28 cellular contexts compared by ENCODE assay signal in the genomic region with DNA sequence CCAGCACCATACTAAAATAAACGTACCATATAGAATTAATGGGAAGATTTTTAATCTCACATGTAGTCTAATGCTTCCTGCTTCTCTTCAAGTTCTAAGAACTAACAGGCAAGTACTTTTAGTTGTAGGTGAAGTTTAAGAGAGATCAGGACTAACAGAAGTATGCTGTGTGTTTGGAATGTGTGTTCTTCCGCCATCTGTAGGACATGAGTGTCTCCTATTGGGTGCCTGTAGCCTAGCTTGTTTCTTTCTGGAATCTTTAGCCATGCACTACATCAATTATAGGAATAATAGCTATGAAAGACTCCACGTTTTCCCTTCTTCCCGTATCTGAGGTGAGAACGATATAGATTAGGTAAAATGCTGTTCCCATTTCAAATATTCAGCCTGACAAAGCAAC.
A peak's percentile ranks its signal among the peaks of the same experiment; 100 is the strongest.
DNase-seq lines count a peak whose midpoint lies in the region; ATAC-seq and TF ChIP-seq lines count a peak whose summit lies in the region.
"Had no signal": no experiment of that assay in that cellular context is flagged by ENCODE, and none has a peak within 500 bp of the region (broad histone marks: within the 10 kb centered on the region; RNA-seq: fewer than 3 reads in every experiment).

No MANE protein-coding gene starts in this region.

- no peak overlapping the region for H3K27ac ChIP-seq in foreskin keratinocyte
- H3K27ac ChIP-seq: heart left ventricle, ovary, SJSA1, tibial nerve had no signal

- peaks cover 5% of the 10 kb centered on the region; the same call in 1 of the 2 replicates for H3K36me3 Mint-ChIP-seq in WTC11
- H3K36me3 Mint-ChIP-seq: CD4-positive, alpha-beta memory T cell had no signal

- POLR2A ChIA-PET in WTC11 (lab: Charles Lee), result no interaction called here

- ATAC-seq in WTC11, result peak; percentile 56; the same call in 1 of the 2 replicates
- no peak for ATAC-seq in foreskin keratinocyte
- no peak for ATAC-seq in HG02840 (IDR thresholded peaks at IDR 0.05; ENCODE audit: low FRiP score, unreplicated experiment)
- no peak for ATAC-seq in HG03565 (IDR thresholded peaks at IDR 0.05; ENCODE audit: unreplicated experiment)
- ATAC-seq: activated T-cell treated with anti-CD3 and anti-CD28 coated beads, Interleukin-2, amount 50 U/mL, for 4 hours; heart left ventricle; K562; T-helper 17 cell had no signal

- no peaks in the 10 kb centered on the region for H3K4me1 ChIP-seq in foreskin keratinocyte
- H3K4me1 ChIP-seq: HAP-1, SJSA1, tibial nerve had no signal

- no peak overlapping the region for H3K27ac Mint-ChIP-seq in WTC11
- H3K27ac Mint-ChIP-seq: CD4-positive, alpha-beta memory T cell; nephron progenitor cell; T-helper 17 cell had no signal

- no peak for TF ChIP-seq CTCF in WTC11 (IDR thresholded peaks at IDR 0.05)
- peak; percentile 42 for TF ChIP-seq CTCF in foreskin keratinocyte (conservative IDR thresholded peaks at IDR 0.05)
- TF ChIP-seq CTCF in lower leg skin (IDR thresholded peaks at IDR 0.05), result no peak

- WGBS in lower leg skin, 2 donors, result 94 to 98% methylated on average over 5 of the region's 5 CpGs

- no peak for TF ChIP-seq POLR2A in lower leg skin (IDR thresholded peaks at IDR 0.05)

- H3K27me3 Mint-ChIP-seq in WTC11 (ENCODE audit: low read depth), result no peaks in the 10 kb centered on the region
- H3K27me3 Mint-ChIP-seq: CD4-positive, alpha-beta memory T cell; T-helper 17 cell had no signal

- CTCF ChIA-PET in WTC11 (lab: Charles Lee), result no interaction called here

- no peaks in the 10 kb centered on the region for H3K27me3 ChIP-seq in foreskin keratinocyte
- H3K27me3 ChIP-seq: heart left ventricle, ovary, SJSA1, tibial nerve had no signal

- H3K4me1 Mint-ChIP-seq in WTC11, result no peaks in the 10 kb centered on the region
- H3K4me1 Mint-ChIP-seq: nephron progenitor cell had no signal

- peak; percentile 5 for DNase-seq in NCI-H748 (lab: John Stamatoyannopoulos, UW; ENCODE audit: unreplicated experiment)
- no peak for DNase-seq in NCI-H748 treated with DMSO at 0.1 percent for 48 hours (lab: John Stamatoyannopoulos, UW)
- DNase-seq in HT-29 (ENCODE audit: low spot score), result peak; percentile 24
- no peak for DNase-seq in WTC11 (ENCODE audit: low spot score)
- no peak for DNase-seq in foreskin keratinocyte
- no peak for DNase-seq in lower leg skin (ENCODE audit: low spot score in 2 of 2)
- DNase-seq: activated CD4-positive, alpha-beta T cell treated with anti-CD3 and anti-CD28 coated beads for 4 hours; activated gamma-delta T cell treated with Interleukin-2 at 50 U/mL for 16 hours; activated T-cell treated with anti-CD3 and anti-CD28 coated beads, Interleukin-2, amount 50 U/mL, for 4 hours; AML-193; amniotic stem cell; CD4-positive, alpha-beta memory T cell; effector CD4-positive, alpha-beta T cell; erythroblast; heart left ventricle; NCI-H1436 treated with DMSO at 0.1 percent for 48 hours; NCI-H510A treated with DMSO at 0.1 percent for 48 hours; nephron progenitor cell; ovary; small intestine; stimulated activated CD4-positive, alpha-beta T cell treated with anti-CD3 and anti-CD28 coated beads, Interleukin-1b, Interleukin-23, amount 100 ng/mL, for 48 hours; T-helper 17 cell had no signal

- intact Hi-C loops in lower leg skin (cut with DNase I; ENCODE audit: low total_unique reads), result no loop called here

- H3K4me3 Mint-ChIP-seq in WTC11, result no peak overlapping the region
- H3K4me3 Mint-ChIP-seq: activated T-cell treated with anti-CD3 and anti-CD28 coated beads, Interleukin-2, amount 50 U/mL, for 4 hours; CD4-positive, alpha-beta memory T cell; nephron progenitor cell; T-helper 17 cell had no signal

- no peak overlapping the region for H3K4me3 ChIP-seq in lower leg skin (ENCODE audit: low read depth, poor library complexity, severe bottlenecking)
- H3K4me3 ChIP-seq: HAP-1, heart left ventricle, K562, ovary, SJSA1, tibial nerve had no signal

- 0 out of 2 replicates have a peak, but pooled peaks cover 6% of the 10 kb centered on the region for H3K9me3 Mint-ChIP-seq in WTC11
- H3K9me3 Mint-ChIP-seq: activated T-cell treated with anti-CD3 and anti-CD28 coated beads, Interleukin-2, amount 50 U/mL, for 4 hours had no signal

TF ChIP-seq in WTC11, 78 proteins besides CTCF, POLR2A, EP300 and RAD21:
- TF ChIP-seq NR2C2 (CRISPR knock-in tag; IDR thresholded peaks at IDR 0.05) (no peak), NFATC4 (CRISPR knock-in tag; IDR thresholded peaks at IDR 0.05) (no peak), MYBL2 (CRISPR knock-in tag; IDR thresholded peaks at IDR 0.05) (no peak), ESRRA (CRISPR knock-in tag; IDR thresholded peaks at IDR 0.05; ENCODE audit: borderline replicate concordance) (no peak), ZNF416 (CRISPR knock-in tag; IDR thresholded peaks at IDR 0.05) (no peak), CREB1 (CRISPR knock-in tag; IDR thresholded peaks at IDR 0.05) (no peak), ZNF138 (CRISPR knock-in tag; conservative IDR thresholded peaks at IDR 0.05) (no peak), ZNF232 (CRISPR knock-in tag; IDR thresholded peaks at IDR 0.05) (no peak), NFE2L1 (CRISPR knock-in tag; IDR thresholded peaks at IDR 0.05) (no peak), GTF2I (CRISPR knock-in tag; conservative IDR thresholded peaks at IDR 0.05) (no peak), ZNF396 (CRISPR knock-in tag; IDR thresholded peaks at IDR 0.05; ENCODE audit: borderline replicate concordance) (no peak)
- TF ChIP-seq, protein P1, sequence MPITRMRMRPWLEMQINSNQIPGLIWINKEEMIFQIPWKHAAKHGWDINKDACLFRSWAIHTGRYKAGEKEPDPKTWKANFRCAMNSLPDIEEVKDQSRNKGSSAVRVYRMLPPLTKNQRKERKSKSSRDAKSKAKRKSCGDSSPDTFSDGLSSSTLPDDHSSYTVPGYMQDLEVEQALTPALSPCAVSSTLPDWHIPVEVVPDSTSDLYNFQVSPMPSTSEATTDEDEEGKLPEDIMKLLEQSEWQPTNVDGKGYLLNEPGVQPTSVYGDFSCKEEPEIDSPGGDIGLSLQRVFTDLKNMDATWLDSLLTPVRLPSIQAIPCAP (CRISPR knock-in tag; IDR thresholded peaks at IDR 0.05), result no peak
- TF ChIP-seq, protein P2, sequence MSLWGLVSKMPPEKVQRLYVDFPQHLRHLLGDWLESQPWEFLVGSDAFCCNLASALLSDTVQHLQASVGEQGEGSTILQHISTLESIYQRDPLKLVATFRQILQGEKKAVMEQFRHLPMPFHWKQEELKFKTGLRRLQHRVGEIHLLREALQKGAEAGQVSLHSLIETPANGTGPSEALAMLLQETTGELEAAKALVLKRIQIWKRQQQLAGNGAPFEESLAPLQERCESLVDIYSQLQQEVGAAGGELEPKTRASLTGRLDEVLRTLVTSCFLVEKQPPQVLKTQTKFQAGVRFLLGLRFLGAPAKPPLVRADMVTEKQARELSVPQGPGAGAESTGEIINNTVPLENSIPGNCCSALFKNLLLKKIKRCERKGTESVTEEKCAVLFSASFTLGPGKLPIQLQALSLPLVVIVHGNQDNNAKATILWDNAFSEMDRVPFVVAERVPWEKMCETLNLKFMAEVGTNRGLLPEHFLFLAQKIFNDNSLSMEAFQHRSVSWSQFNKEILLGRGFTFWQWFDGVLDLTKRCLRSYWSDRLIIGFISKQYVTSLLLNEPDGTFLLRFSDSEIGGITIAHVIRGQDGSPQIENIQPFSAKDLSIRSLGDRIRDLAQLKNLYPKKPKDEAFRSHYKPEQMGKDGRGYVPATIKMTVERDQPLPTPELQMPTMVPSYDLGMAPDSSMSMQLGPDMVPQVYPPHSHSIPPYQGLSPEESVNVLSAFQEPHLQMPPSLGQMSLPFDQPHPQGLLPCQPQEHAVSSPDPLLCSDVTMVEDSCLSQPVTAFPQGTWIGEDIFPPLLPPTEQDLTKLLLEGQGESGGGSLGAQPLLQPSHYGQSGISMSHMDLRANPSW (CRISPR knock-in tag; conservative IDR thresholded peaks at IDR 0.05; ENCODE audit: low read depth), result no peak
- TF ChIP-seq, protein P3, sequence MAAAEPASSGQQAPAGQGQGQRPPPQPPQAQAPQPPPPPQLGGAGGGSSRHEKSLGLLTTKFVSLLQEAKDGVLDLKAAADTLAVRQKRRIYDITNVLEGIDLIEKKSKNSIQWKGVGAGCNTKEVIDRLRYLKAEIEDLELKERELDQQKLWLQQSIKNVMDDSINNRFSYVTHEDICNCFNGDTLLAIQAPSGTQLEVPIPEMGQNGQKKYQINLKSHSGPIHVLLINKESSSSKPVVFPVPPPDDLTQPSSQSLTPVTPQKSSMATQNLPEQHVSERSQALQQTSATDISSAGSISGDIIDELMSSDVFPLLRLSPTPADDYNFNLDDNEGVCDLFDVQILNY (CRISPR knock-in tag; IDR thresholded peaks at IDR 0.05), result no peak
- TF ChIP-seq, protein P4, sequence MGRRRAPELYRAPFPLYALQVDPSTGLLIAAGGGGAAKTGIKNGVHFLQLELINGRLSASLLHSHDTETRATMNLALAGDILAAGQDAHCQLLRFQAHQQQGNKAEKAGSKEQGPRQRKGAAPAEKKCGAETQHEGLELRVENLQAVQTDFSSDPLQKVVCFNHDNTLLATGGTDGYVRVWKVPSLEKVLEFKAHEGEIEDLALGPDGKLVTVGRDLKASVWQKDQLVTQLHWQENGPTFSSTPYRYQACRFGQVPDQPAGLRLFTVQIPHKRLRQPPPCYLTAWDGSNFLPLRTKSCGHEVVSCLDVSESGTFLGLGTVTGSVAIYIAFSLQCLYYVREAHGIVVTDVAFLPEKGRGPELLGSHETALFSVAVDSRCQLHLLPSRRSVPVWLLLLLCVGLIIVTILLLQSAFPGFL (CRISPR knock-in tag; IDR thresholded peaks at IDR 0.05; ENCODE audit: borderline replicate concordance), result no peak

Comparison
In these comparisons a context has a peak if more than half of its experiments do, and no peak if none do; other contexts are left out.
1. DNase-seq: peak in NCI-H748 (single experiment) and HT-29 (single experiment); none in NCI-H748 treated with DMSO at 0.1 percent for 48 hours (single experiment), WTC11 (single experiment), foreskin keratinocyte (0 of 2) and lower leg skin (0 of 2).